Comparison of ENCODE assay signal across 11 cellular contexts in genomic region chr1:6080469-6080868, GRCh38. TPM values are rescaled to one million over a fixed set of nuclear protein-coding genes. Genes with fewer than 3 reads are reported as not detected.
A peak's percentile ranks its signal among the peaks of the same experiment; 100 is the strongest.
DNase-seq lines count a peak whose midpoint lies in the region; ATAC-seq and TF ChIP-seq lines count a peak whose summit lies in the region.
"Had no signal": no experiment of that assay in that cellular context is flagged by ENCODE, and none has a peak within 500 bp of the region (broad histone marks: within the 10 kb centered on the region; RNA-seq: fewer than 3 reads in every experiment).

No MANE protein-coding gene starts in this region.

- H3K9ac ChIP-seq in BLaER1 treated with 17β-estradiol and CSF1 and Interleukin-3, amounts not matched to agents 10 nM and 100 nM = peak overlapping the region in 4 of 11 experiments; percentile 8 to 42 (median 20); a peak in 3 of 22 replicates
- no peak overlapping the region for H3K9ac ChIP-seq in HCT116 (ENCODE audit: low read length)

- BruUV-seq in HCT116 (replicated peaks; lab: Mats Ljungman, UMichigan) = no TSS peak

- peak overlapping the region in 2 of 11 experiments; percentile 33 to 41; a peak in 2 of 22 replicates for H3K27ac ChIP-seq in BLaER1 treated with 17β-estradiol and CSF1 and Interleukin-3, amounts not matched to agents 10 nM and 100 nM
- H3K27ac ChIP-seq in HCT116 (ENCODE audit: low read depth, low read length) (no peak overlapping the region), VCaP (peak overlapping the region; percentile 15; the same call in 1 of the 2 replicates), foreskin keratinocyte (no peak overlapping the region), uterus (no peak overlapping the region)

- peaks cover 59 to 100% (median 99%) of the 10 kb centered on the region in 11 experiments for H4K20me1 ChIP-seq in BLaER1 treated with 17β-estradiol and CSF1 and Interleukin-3, amounts not matched to agents 10 nM and 100 nM
- H4K20me1 ChIP-seq in HCT116 (ENCODE audit: insufficient read depth) = no peaks in the 10 kb centered on the region

- H2AFZ ChIP-seq in HCT116 (ENCODE audit: low read depth, low read length, poor library complexity, severe bottlenecking) = no peak overlapping the region

- peak overlapping the region in 7 of 11 experiments; percentile 24 to 88 (median 77); a peak in 12 of 22 replicates for H3K4me2 ChIP-seq in BLaER1 treated with 17β-estradiol and CSF1 and Interleukin-3, amounts not matched to agents 10 nM and 100 nM
- H3K4me2 ChIP-seq in HCT116 (ENCODE audit: low read length) = no peak overlapping the region

- no peak for TF ChIP-seq POLR2A in HCT116 (IDR thresholded peaks at IDR 0.05; ENCODE audit: borderline replicate concordance, extremely low read depth, insufficient read depth, insufficient read length)
- TF ChIP-seq POLR2A in uterus (IDR thresholded peaks at IDR 0.05) = no peak

- ATAC-seq in HCT116 (peak; percentile 80), foreskin keratinocyte (no peak)

- CTCF ChIA-PET in HCT116 (lab: Charles Lee) = interaction anchor here (0.8 kb wide), 1 partner anchor 27 kb away, joined by 3 read pairs; no protein-coding TSS in a partner anchor

- H3K4me1 ChIP-seq in BLaER1 treated with 17β-estradiol and CSF1 and Interleukin-3, amounts not matched to agents 10 nM and 100 nM = peaks cover 0 to 47% (median 39%) of the 10 kb centered on the region in 10 experiments; a peak in 15 of 20 replicates
- H3K4me1 ChIP-seq in HCT116 (ENCODE audit: control insufficient read depth in 1 of 2, insufficient read depth in 2 of 2, low read length in 2 of 2) (peaks cover 0 to under 1% of the 10 kb centered on the region in 2 experiments; a peak in 2 of 4 replicates), foreskin keratinocyte (no peaks in the 10 kb centered on the region), uterus (no peaks in the 10 kb centered on the region)

- no peak overlapping the region for H3K4me3 ChIP-seq in BLaER1 treated with 17β-estradiol and CSF1 and Interleukin-3, amounts not matched to agents 10 nM and 100 nM
- H3K4me3 ChIP-seq in HCT116 (replicated peaks in 1 of 2; ENCODE audit: low read depth in 1 of 2, low read length in 2 of 2) (no peak overlapping the region), uterus (no peak overlapping the region)

- TF ChIP-seq RAD21 in HCT116 (IDR thresholded peaks at IDR 0.05; ENCODE audit: low read depth) = no peak; the same call in 1 of the 2 replicates

- no peaks in the 10 kb centered on the region for H3K9me3 ChIP-seq in BLaER1 treated with 17β-estradiol and CSF1 and Interleukin-3, amounts not matched to agents 10 nM and 100 nM (replicated peaks in 1 of 11)
- no peaks in the 10 kb centered on the region for H3K9me3 ChIP-seq in HCT116 (ENCODE audit: control insufficient read depth in 1 of 2, insufficient read depth in 1 of 2, low read depth in 1 of 2, low read length in 2 of 2)
- H3K9me3 ChIP-seq in uterus = no peaks in the 10 kb centered on the region

- TF ChIP-seq CTCF in HCT116 (IDR thresholded peaks at IDR 0.05 in 2 of 3, conservative IDR thresholded peaks at IDR 0.05 in 1 of 3; ENCODE audit: borderline replicate concordance in 1 of 3, insufficient read depth in 1 of 3, low read depth in 2 of 3, low read length in 2 of 3) = peak; percentile 14 to 43 (median 29); a peak in 4 of 6 replicates
- TF ChIP-seq CTCF in VCaP (conservative IDR thresholded peaks at IDR 0.05) = peak; percentile 75
- TF ChIP-seq CTCF in foreskin keratinocyte (conservative IDR thresholded peaks at IDR 0.05) = peak; percentile 37
- TF ChIP-seq CTCF in uterus (IDR thresholded peaks at IDR 0.05) = no peak

- no peaks in the 10 kb centered on the region for H3K9me2 ChIP-seq in HCT116 (ENCODE audit: insufficient read depth)

- intact Hi-C loops in HCT116 (cut with micrococcal nuclease) (no loop called here), uterus (cut with DNase I; ENCODE audit: low total_unique reads) (no loop called here)

- H3K79me2 ChIP-seq in HCT116 (ENCODE audit: insufficient read depth, low read length) = no peaks in the 10 kb centered on the region

- RAD21 ChIA-PET in HCT116 (lab: Charles Lee; ENCODE audit: low non-redundant PET in 1 of 2, low total read pairs in 2 of 2, uncharacterized antibody in 2 of 2, unreplicated experiment in 2 of 2) = no interaction called here

- DNase-seq in HCT116 (ENCODE audit: low read depth, low spot score) (no peak), foreskin keratinocyte (no peak), retina (no peak), uterus (no peak), OCI-M2 (lab: John Stamatoyannopoulos, UW; ENCODE audit: unreplicated experiment) (no peak)
- no peak for DNase-seq in NK-92 treated with Interleukin-12 subunit alpha and Interleukin-12 subunit beta, amount 100 ng/mL, for 24 hours (lab: John Stamatoyannopoulos, UW)
- DNase-seq: activated CD4-positive, alpha-beta T cell treated with anti-CD3 and anti-CD28 coated beads, Interleukin-2, amount 50 U/mL, for 4 hours; mesenchymal stem cell; T-cell had no signal

- POLR2A ChIA-PET in HCT116 (lab: Charles Lee) = no interaction called here

- no peaks in the 10 kb centered on the region for H3K27me3 ChIP-seq in BLaER1 treated with 17β-estradiol and CSF1 and Interleukin-3, amounts not matched to agents 10 nM and 100 nM
- H3K27me3 ChIP-seq in HCT116 (ENCODE audit: insufficient read depth, low read length) (no peaks in the 10 kb centered on the region), foreskin keratinocyte (peaks cover 5% of the 10 kb centered on the region), uterus (no peaks in the 10 kb centered on the region)

- H3K36me3 ChIP-seq in BLaER1 treated with 17β-estradiol and CSF1 and Interleukin-3, amounts not matched to agents 10 nM and 100 nM = peaks cover 69 to 100% (median 98%) of the 10 kb centered on the region in 11 experiments
- H3K36me3 ChIP-seq in HCT116 (ENCODE audit: control insufficient read depth in 1 of 2, insufficient read depth in 2 of 2, low read length in 2 of 2) = no peaks in the 10 kb centered on the region
- H3K36me3 ChIP-seq in uterus = no peaks in the 10 kb centered on the region

TF ChIP-seq in HCT116, 20 proteins besides CTCF, POLR2A, EP300 and RAD21 (continues in another document):
- TF ChIP-seq, protein P1, sequence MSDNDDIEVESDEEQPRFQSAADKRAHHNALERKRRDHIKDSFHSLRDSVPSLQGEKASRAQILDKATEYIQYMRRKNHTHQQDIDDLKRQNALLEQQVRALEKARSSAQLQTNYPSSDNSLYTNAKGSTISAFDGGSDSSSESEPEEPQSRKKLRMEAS (IDR thresholded peaks at IDR 0.05) = no peak
- TF ChIP-seq ZFX (IDR thresholded peaks at IDR 0.05) (no peak), EZH2 (IDR thresholded peaks at IDR 0.05) (no peak), FOSL1 (IDR thresholded peaks at IDR 0.05; ENCODE audit: low read depth) (no peak), CBX3 (IDR thresholded peaks at IDR 0.05; ENCODE audit: low read depth) (no peak), ELF1 (IDR thresholded peaks at IDR 0.05; ENCODE audit: borderline replicate concordance, low read depth) (no peak), EGR1 (IDR thresholded peaks at IDR 0.05; ENCODE audit: low read depth) (no peak), YY1 (IDR thresholded peaks at IDR 0.05; ENCODE audit: extremely low read depth, insufficient replicate concordance, low read depth, low read length) (no peak), POLR2AphosphoS5 (IDR thresholded peaks at IDR 0.05; ENCODE audit: low read depth, low read length) (no peak), ZNF274 (IDR thresholded peaks at IDR 0.05; ENCODE audit: low read depth, low read length) (no peak), CEBPB (IDR thresholded peaks at IDR 0.05; ENCODE audit: low read depth) (no peak), TCF7L2 (IDR thresholded peaks at IDR 0.05; ENCODE audit: borderline replicate concordance, extremely low read depth, insufficient read depth, insufficient read length) (no peak)
- TF ChIP-seq, protein P2, sequence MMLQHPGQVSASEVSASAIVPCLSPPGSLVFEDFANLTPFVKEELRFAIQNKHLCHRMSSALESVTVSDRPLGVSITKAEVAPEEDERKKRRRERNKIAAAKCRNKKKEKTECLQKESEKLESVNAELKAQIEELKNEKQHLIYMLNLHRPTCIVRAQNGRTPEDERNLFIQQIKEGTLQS (IDR thresholded peaks at IDR 0.05) = no peak
- TF ChIP-seq, protein P3, sequence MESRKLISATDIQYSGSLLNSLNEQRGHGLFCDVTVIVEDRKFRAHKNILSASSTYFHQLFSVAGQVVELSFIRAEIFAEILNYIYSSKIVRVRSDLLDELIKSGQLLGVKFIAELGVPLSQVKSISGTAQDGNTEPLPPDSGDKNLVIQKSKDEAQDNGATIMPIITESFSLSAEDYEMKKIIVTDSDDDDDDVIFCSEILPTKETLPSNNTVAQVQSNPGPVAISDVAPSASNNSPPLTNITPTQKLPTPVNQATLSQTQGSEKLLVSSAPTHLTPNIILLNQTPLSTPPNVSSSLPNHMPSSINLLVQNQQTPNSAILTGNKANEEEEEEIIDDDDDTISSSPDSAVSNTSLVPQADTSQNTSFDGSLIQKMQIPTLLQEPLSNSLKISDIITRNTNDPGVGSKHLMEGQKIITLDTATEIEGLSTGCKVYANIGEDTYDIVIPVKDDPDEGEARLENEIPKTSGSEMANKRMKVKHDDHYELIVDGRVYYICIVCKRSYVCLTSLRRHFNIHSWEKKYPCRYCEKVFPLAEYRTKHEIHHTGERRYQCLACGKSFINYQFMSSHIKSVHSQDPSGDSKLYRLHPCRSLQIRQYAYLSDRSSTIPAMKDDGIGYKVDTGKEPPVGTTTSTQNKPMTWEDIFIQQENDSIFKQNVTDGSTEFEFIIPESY (IDR thresholded peaks at IDR 0.05; ENCODE audit: extremely low read depth, insufficient replicate concordance, low read length) = no peak

RNA-seq across cellular contexts. Expression of gene KCNAB2, which starts 34.8 kb away (rescaled TPM):
- total RNA-seq in HCT116 (2021; ENCODE audit: unreplicated experiment) (18.1 TPM), foreskin keratinocyte (2.0 TPM in 2 replicates), uterus (10 to 100 TPM in 2 of 4 donors, 1 to 10 TPM in 2; 1.5 to 21.2 (median 12.9) TPM)
- 10.2 TPM in 2 replicates for polyA plus RNA-seq in HCT116 (2012)
- polyA plus RNA-seq in foreskin keratinocyte = 1.8 and 2.0 TPM in 2 replicates

Comparison
In these comparisons a context has a peak if more than half of its experiments do, and no peak if none do; other contexts are left out.
1. CTCF ChIP-seq: peak in HCT116 (3 of 3), VCaP (single experiment) and foreskin keratinocyte (single experiment); none in uterus (0 of 4).